ENCODE assay signal across 22 cellular contexts in the genomic region with DNA sequence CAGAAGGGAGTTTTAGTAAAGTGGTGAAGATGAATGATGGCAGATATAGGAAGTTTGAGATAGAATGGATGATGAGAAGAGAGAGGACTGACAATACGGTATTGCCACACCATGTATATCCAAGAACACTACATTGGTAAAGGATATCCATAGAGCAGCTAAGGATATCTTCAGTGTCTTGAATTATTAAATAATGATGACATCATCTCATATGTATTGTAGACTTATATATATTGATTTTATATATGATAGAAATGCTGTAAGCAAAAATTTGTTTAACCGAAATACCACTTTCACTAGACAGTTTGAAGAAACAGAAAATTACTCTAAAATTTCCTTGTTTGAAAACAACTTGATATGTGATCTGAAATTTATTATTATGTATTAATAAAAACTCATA.
DNase-seq lines count a peak whose midpoint lies in the region; ATAC-seq and FAIRE-seq lines count a peak whose summit lies in the region.
"Had no signal": no experiment of that assay in that cellular context is flagged by ENCODE, and none has a peak within 500 bp of the region (broad histone marks: within the 10 kb centered on the region; RNA-seq: fewer than 3 reads in every experiment).

No MANE protein-coding gene starts in this region.

- no peak overlapping the region for H3K4me3 Mint-ChIP-seq in CD4-positive, CD25-positive, alpha-beta regulatory T cell
- peak overlapping the region in 1 of 7 donors; percentile 54 for H3K4me3 Mint-ChIP-seq in CD8-positive, alpha-beta memory T cell
- H3K4me3 Mint-ChIP-seq in effector memory CD8-positive, alpha-beta T cell: no peak overlapping the region
- H3K4me3 Mint-ChIP-seq: CD4-positive, alpha-beta memory T cell had no signal

- POLR2A ChIA-PET in CD8-positive, alpha-beta memory T cell (lab: Charles Lee): no interaction called here

- CTCF ChIA-PET in CD8-positive, alpha-beta memory T cell (lab: Charles Lee): no interaction called here

- no peak overlapping the region for H3K27ac ChIP-seq in CD4-positive, CD25-positive, alpha-beta regulatory T cell (ENCODE audit: insufficient read depth, low read length, poor library complexity, severe bottlenecking)
- H3K27ac ChIP-seq in CD8-positive, alpha-beta memory T cell (ENCODE audit: low read depth, low read length): no peak overlapping the region
- H3K27ac ChIP-seq: BLaER1, GM23248, HL-60, KMS-11 had no signal

- no peaks in the 10 kb centered on the region for H3K4me1 ChIP-seq in CD4-positive, CD25-positive, alpha-beta regulatory T cell (ENCODE audit: control insufficient read depth, insufficient read depth, low read length, poor library complexity, severe bottlenecking)
- H3K4me1 ChIP-seq in CD8-positive, alpha-beta memory T cell (ENCODE audit: insufficient read depth, low read length): no peaks in the 10 kb centered on the region
- H3K4me1 ChIP-seq: BLaER1 had no signal

- H3K27me3 Mint-ChIP-seq in CD4-positive, CD25-positive, alpha-beta regulatory T cell: no peaks in the 10 kb centered on the region
- H3K27me3 Mint-ChIP-seq in CD8-positive, alpha-beta memory T cell: no peaks in the 10 kb centered on the region
- no peaks in the 10 kb centered on the region for H3K27me3 Mint-ChIP-seq in effector memory CD8-positive, alpha-beta T cell
- H3K27me3 Mint-ChIP-seq: CD4-positive, alpha-beta memory T cell had no signal

- ATAC-seq in CD4-positive, CD25-positive, alpha-beta regulatory T cell (ENCODE audit: low read depth in 2 of 2): no peak
- ATAC-seq in effector memory CD8-positive, alpha-beta T cell (replicated peaks): no peak
- no peak for ATAC-seq in GM18858 (IDR thresholded peaks at IDR 0.05; ENCODE audit: unreplicated experiment)
- ATAC-seq: Panc1, SK-N-SH treated with all-trans-retinoic acid at 6 μM for 48 hours had no signal

- H3K9me3 ChIP-seq in CD4-positive, CD25-positive, alpha-beta regulatory T cell (ENCODE audit: control insufficient read depth in 2 of 2, low read length in 2 of 2): no peaks in the 10 kb centered on the region
- H3K9me3 ChIP-seq in CD8-positive, alpha-beta memory T cell (ENCODE audit: low read length): no peaks in the 10 kb centered on the region
- H3K9me3 ChIP-seq: BLaER1, HAP-1 had no signal

- peaks cover 42% of the 10 kb centered on the region for H3K36me3 Mint-ChIP-seq in CD4-positive, CD25-positive, alpha-beta regulatory T cell
- H3K36me3 Mint-ChIP-seq in CD8-positive, alpha-beta memory T cell: peaks cover 10 to 73% (median 28%) of the 10 kb centered on the region in 3 donors
- H3K36me3 Mint-ChIP-seq in effector memory CD8-positive, alpha-beta T cell (ENCODE audit: insufficient read depth): peaks cover 52% of the 10 kb centered on the region

- no peak for DNase-seq in CD4-positive, CD25-positive, alpha-beta regulatory T cell
- DNase-seq in CD8-positive, alpha-beta memory T cell: no peak
- DNase-seq in RCC 7860 (ENCODE audit: low spot score): no peak
- no peak for DNase-seq in effector memory CD8-positive, alpha-beta T cell
- DNase-seq in central memory CD4-positive, alpha-beta T cell: no peak
- DNase-seq in activated CD4-positive, CD25-positive, alpha-beta regulatory T cell (lab: John Stamatoyannopoulos, UW): no peak
- DNase-seq: CD4-positive, alpha-beta memory T cell; GF-D8; GM23248; NCI-H1105 treated with DMSO at 0.1 percent for 48 hours; NCI-H1694; NCI-H2081 treated with DMSO at 0.1 percent for 48 hours; NCI-H2171 treated with DMSO at 0.1 percent for 48 hours; NCI-H524 treated with DMSO at 0.1 percent for 48 hours; NCI-H82 had no signal

- FAIRE-seq in RCC 7860 (lab: Jason Lieb, UNC): peak; percentile 50

- H3K27me3 ChIP-seq in CD4-positive, CD25-positive, alpha-beta regulatory T cell (ENCODE audit: control insufficient read depth, insufficient read depth, low read length): no peaks in the 10 kb centered on the region
- no peaks in the 10 kb centered on the region for H3K27me3 ChIP-seq in CD8-positive, alpha-beta memory T cell (ENCODE audit: insufficient read depth, low read length, poor library complexity, severe bottlenecking)
- H3K27me3 ChIP-seq: BLaER1 had no signal

- H3K4me1 Mint-ChIP-seq in CD4-positive, CD25-positive, alpha-beta regulatory T cell: peaks cover 17 to 27% (median 22%) of the 10 kb centered on the region in 4 donors
- H3K4me1 Mint-ChIP-seq in CD8-positive, alpha-beta memory T cell: peaks cover 33 to 44% (median 42%) of the 10 kb centered on the region in 3 donors
- H3K4me1 Mint-ChIP-seq in effector memory CD8-positive, alpha-beta T cell (ENCODE audit: low read depth in 2 of 2): peaks cover 20 to 29% of the 10 kb centered on the region in 2 donors

- H3K9me3 Mint-ChIP-seq in CD4-positive, CD25-positive, alpha-beta regulatory T cell: no peaks in the 10 kb centered on the region
- H3K9me3 Mint-ChIP-seq in CD8-positive, alpha-beta memory T cell: no peaks in the 10 kb centered on the region
- no peaks in the 10 kb centered on the region for H3K9me3 Mint-ChIP-seq in effector memory CD8-positive, alpha-beta T cell
- H3K9me3 Mint-ChIP-seq: CD4-positive, alpha-beta memory T cell had no signal

- H3K4me3 ChIP-seq in CD4-positive, CD25-positive, alpha-beta regulatory T cell (ENCODE audit: low read depth, low read length): no peak overlapping the region
- no peak overlapping the region for H3K4me3 ChIP-seq in CD8-positive, alpha-beta memory T cell (ENCODE audit: low read length)
- H3K4me3 ChIP-seq: BLaER1, GM23248, HAP-1 had no signal

- H3K27ac Mint-ChIP-seq in CD4-positive, CD25-positive, alpha-beta regulatory T cell: peak overlapping the region in 2 of 3 donors; percentile 15 to 78
- peak overlapping the region in 5 of 8 donors; percentile 13 to 61 (median 42) for H3K27ac Mint-ChIP-seq in CD8-positive, alpha-beta memory T cell
- H3K27ac Mint-ChIP-seq in effector memory CD8-positive, alpha-beta T cell: peak overlapping the region; percentile 41 to 52

- peaks cover 52% of the 10 kb centered on the region for H3K36me3 ChIP-seq in CD4-positive, CD25-positive, alpha-beta regulatory T cell (ENCODE audit: control insufficient read depth, insufficient read depth, low read length)
- H3K36me3 ChIP-seq in CD8-positive, alpha-beta memory T cell (ENCODE audit: insufficient read depth, low read length): no peaks in the 10 kb centered on the region
